In the genomic region with DNA sequence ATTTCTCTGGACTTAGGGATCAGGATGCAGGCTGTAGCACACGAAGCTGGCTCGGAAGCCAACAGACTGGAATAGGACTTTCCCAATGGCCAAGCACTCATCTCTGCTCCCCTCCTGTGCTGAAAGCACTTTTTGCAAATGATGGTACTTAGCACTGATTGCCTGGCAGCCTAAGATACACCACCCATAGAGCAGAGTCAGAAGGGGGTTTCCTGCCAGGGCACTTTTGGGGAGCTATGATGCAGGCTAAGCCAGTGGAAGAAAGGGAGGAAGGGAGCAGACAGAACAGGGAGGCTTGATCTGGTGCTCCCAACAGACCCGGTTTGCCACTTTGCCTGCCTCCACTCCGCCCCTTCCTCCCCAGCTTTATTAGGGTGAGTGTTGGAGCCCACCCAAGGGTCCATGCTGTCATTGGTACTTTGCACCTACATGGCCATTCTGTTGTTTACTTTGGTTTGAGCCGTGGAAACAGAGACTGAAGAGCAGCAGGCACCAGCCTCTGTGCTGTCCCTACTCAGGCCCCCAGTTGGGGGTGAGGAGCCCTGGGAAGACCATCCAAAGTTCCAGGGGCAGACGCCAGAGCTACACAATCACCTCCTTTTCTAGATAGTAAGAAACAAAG, we compare ENCODE assay signal across 1 cellular context.
A peak's percentile ranks its signal among the peaks of the same experiment; 100 is the strongest.
TF ChIP-seq lines count a peak whose summit lies in the region.

No MANE protein-coding gene starts in this region.

TF ChIP-seq in liver, 16 proteins besides CTCF, POLR2A, EP300 and RAD21:
- TF ChIP-seq HNF4G (IDR thresholded peaks at IDR 0.05) (peak; percentile 12), GABPA (IDR thresholded peaks at IDR 0.05 in 1 of 2, conservative IDR thresholded peaks at IDR 0.05 in 1 of 2) (no peak), FOXA1 (IDR thresholded peaks at IDR 0.05) (peak; percentile 81), FOXA2 (IDR thresholded peaks at IDR 0.05) (peak; percentile 74), SP1 (IDR thresholded peaks at IDR 0.05) (peak; percentile 59), HNF4A (conservative IDR thresholded peaks at IDR 0.05) (peak; percentile 67 to 71)
- TF ChIP-seq, protein P1, sequence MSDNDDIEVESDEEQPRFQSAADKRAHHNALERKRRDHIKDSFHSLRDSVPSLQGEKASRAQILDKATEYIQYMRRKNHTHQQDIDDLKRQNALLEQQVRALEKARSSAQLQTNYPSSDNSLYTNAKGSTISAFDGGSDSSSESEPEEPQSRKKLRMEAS (IDR thresholded peaks at IDR 0.05), result no peak
